14 cellular contexts compared by ENCODE assay signal in genomic region chr19:8251025-8251472, GRCh38. TPM values are rescaled to one million over a fixed set of nuclear protein-coding genes. Genes with fewer than 3 reads are reported as not detected.
DNase-seq lines count a peak whose midpoint lies in the region; ATAC-seq and TF ChIP-seq lines count a peak whose summit lies in the region.
"Had no signal": no experiment of that assay in that cellular context is flagged by ENCODE, and none has a peak within 500 bp of the region (broad histone marks: within the 10 kb centered on the region; RNA-seq: fewer than 3 reads in every experiment).

No MANE protein-coding gene starts in this region.

- H3K27me3 ChIP-seq in cardiac muscle cell (no peaks in the 10 kb centered on the region), vagina (no peaks in the 10 kb centered on the region)
- H3K27me3 ChIP-seq: adrenal gland, neutrophil had no signal

- H3K4me3 ChIP-seq in cardiac muscle cell = no peak overlapping the region
- no peak overlapping the region for H3K4me3 ChIP-seq in vagina
- H3K4me3 ChIP-seq: adrenal gland had no signal

- no peaks in the 10 kb centered on the region for H3K9me3 ChIP-seq in cardiac muscle cell (ENCODE audit: low read depth)
- no peaks in the 10 kb centered on the region for H3K9me3 ChIP-seq in vagina
- H3K9me3 ChIP-seq: adrenal gland, neutrophil had no signal

- DNase-seq in NCI-H1694 treated with DMSO at 0.1 percent for 48 hours (lab: John Stamatoyannopoulos, UW) (peak; percentile 8), NCI-H1694 (lab: John Stamatoyannopoulos, UW) (no peak), cardiac muscle cell (ENCODE audit: low read depth in 1 of 2, low spot score in 1 of 2) (peak in 1 of 2 donors; percentile 58), omental fat pad (ENCODE audit: low spot score) (no peak), vagina (ENCODE audit: extremely low spot score in 2 of 2) (no peak), RPMI8226 (no peak), NCI-H2171 treated with DMSO at 0.1 percent for 48 hours (lab: John Stamatoyannopoulos, UW) (no peak)
- DNase-seq: activated CD4-positive, alpha-beta T cell treated with anti-CD3 and anti-CD28 coated beads, Interleukin-2, amount 50 U/mL, for 1 hour; NCI-H2081; SIG-M5 had no signal

- H3K36me3 ChIP-seq in cardiac muscle cell (peaks cover under 1% of the 10 kb centered on the region), vagina (peaks cover 0 to 9% of the 10 kb centered on the region in 2 donors)
- H3K36me3 ChIP-seq: neutrophil had no signal

- ATAC-seq in omental fat pad (ENCODE audit: low FRiP score) (peak; percentile 65), HG03175 (IDR thresholded peaks at IDR 0.05; ENCODE audit: unreplicated experiment) (no peak)

- TF ChIP-seq CTCF in cardiac muscle cell (IDR thresholded peaks at IDR 0.05; ENCODE audit: low read depth, low read length) = peak; percentile 11
- no peak for TF ChIP-seq CTCF in omental fat pad (IDR thresholded peaks at IDR 0.05)
- TF ChIP-seq CTCF in vagina (IDR thresholded peaks at IDR 0.05) = no peak

- H3K4me1 ChIP-seq in cardiac muscle cell (ENCODE audit: low read depth) (no peaks in the 10 kb centered on the region), vagina (peaks cover 14% of the 10 kb centered on the region)
- H3K4me1 ChIP-seq: adrenal gland had no signal

- TF ChIP-seq POLR2A in vagina (IDR thresholded peaks at IDR 0.05) = no peak

- intact Hi-C loops in vagina (cut with DNase I) = loop anchor here (5.0 to 10.0 kb wide), 2 partner anchors 94 to 306 kb away; partner anchors contain the start of gene TIMM44

- H3K27ac ChIP-seq in cardiac muscle cell (peak overlapping the region; percentile 43), vagina (peak overlapping the region; percentile 17)
- H3K27ac ChIP-seq: adrenal gland, HL-60, neutrophil had no signal

RNA-seq across cellular contexts. Expression of gene CERS4, which starts 41.9 kb away (rescaled TPM):
- 82.7 and 112 TPM in 2 replicates for total RNA-seq in cardiac muscle cell
- 56.2 and 56.7 TPM in 2 replicates for polyA plus RNA-seq in cardiac muscle cell
- 10 to 100 TPM; 18.4 to 34.1 (median 26.6) TPM for total RNA-seq in omental fat pad
- total RNA-seq in vagina = 81.5 TPM

RNA-seq across cellular contexts. Expression of gene CD320, which starts 57.1 kb away (rescaled TPM):
- total RNA-seq in cardiac muscle cell = 87.4 and 94.7 TPM in 2 replicates
- polyA plus RNA-seq in cardiac muscle cell = 99.3 and 109 TPM in 2 replicates
- total RNA-seq in omental fat pad = 100 to 1,000 TPM in 2 of 4 donors, 10 to 100 TPM in 2; 49.3 to 126 (median 79.3) TPM
- 27.3 TPM for total RNA-seq in vagina
